In genomic region chr11:1876361-1877063, GRCh38 we compare ENCODE assay signal across 6 cellular contexts. TPM values are rescaled to one million over a fixed set of nuclear protein-coding genes. Genes with fewer than 3 reads are reported as not detected.
DNase-seq lines count a peak whose midpoint lies in the region; ATAC-seq and TF ChIP-seq lines count a peak whose summit lies in the region.

No MANE protein-coding gene starts in this region.

- H3K4me3 Mint-ChIP-seq in T-cell, result no peak overlapping the region

- no peaks in the 10 kb centered on the region for H3K27me3 ChIP-seq in right atrium auricular region

- H3K9me3 ChIP-seq in right atrium auricular region, result no peaks in the 10 kb centered on the region

- peaks cover 24 to 46% (median 36%) of the 10 kb centered on the region in 3 donors for H3K4me1 Mint-ChIP-seq in T-cell

- H3K27ac Mint-ChIP-seq in T-cell, result peak overlapping the region in 1 of 2 donors; percentile 52

- H3K27ac ChIP-seq in right atrium auricular region, result peak overlapping the region; percentile 73 to 91

- POLR2A ChIA-PET in T-cell (lab: Charles Lee), result no interaction called here

- peak overlapping the region in 1 of 2 donors; percentile 11 for H3K4me3 ChIP-seq in right atrium auricular region

- CTCF ChIA-PET in T-cell (lab: Charles Lee), result interaction anchor here in 1 of 2 donors (0.7 kb wide), 1 partner anchor 387 kb away, joined by 3 read pairs; no protein-coding TSS in a partner anchor

- no peaks in the 10 kb centered on the region for H3K36me3 ChIP-seq in right atrium auricular region

- H3K4me1 ChIP-seq in right atrium auricular region, result peaks cover 0 to 71% of the 10 kb centered on the region in 2 donors

- no peak for ATAC-seq in T-cell (replicated peaks in 1 of 4)
- ATAC-seq in HG03196 (IDR thresholded peaks at IDR 0.05; ENCODE audit: unreplicated experiment), result no peak

- no peaks in the 10 kb centered on the region for H3K27me3 Mint-ChIP-seq in T-cell

- peak; percentile 26 to 69 for TF ChIP-seq CTCF in right atrium auricular region (IDR thresholded peaks at IDR 0.05)

- no peaks in the 10 kb centered on the region for H3K36me3 Mint-ChIP-seq in T-cell

- H3K9me3 Mint-ChIP-seq in T-cell, result no peaks in the 10 kb centered on the region

- DNase-seq in COLO668 (lab: John Stamatoyannopoulos, UW; ENCODE audit: unreplicated experiment), result peak; percentile 10
- peak; percentile 48 for DNase-seq in OCI-M1 (lab: John Stamatoyannopoulos, UW)
- no peak for DNase-seq in right atrium auricular region (ENCODE audit: low spot score)
- no peak for DNase-seq in T-cell
- no peak for DNase-seq in NCI-H2227 (lab: John Stamatoyannopoulos, UW; ENCODE audit: unreplicated experiment)

RNA-seq across cellular contexts. Expression of gene PRR33, which starts 15.2 kb away (rescaled TPM):
- under 1 TPM in 1 of 2 donors, not detected in 1; 0.33 TPM for total RNA-seq in right atrium auricular region
- total RNA-seq in T-cell, result under 1 TPM in 2 of 5 donors, not detected in 3; 0.10 to 0.12 TPM

RNA-seq across cellular contexts. Expression of gene LSP1, which starts 23.6 kb away (rescaled TPM):
- total RNA-seq in right atrium auricular region, result 10 to 100 TPM in 1 of 2 donors, 1 to 10 TPM in 1; 7.9 to 12.1 TPM
- 100 to 1,000 TPM; 286 to 514 (median 375) TPM for total RNA-seq in T-cell

RNA-seq across cellular contexts. Expression of gene TNNI2, which starts 37.7 kb away (rescaled TPM):
- not detected for total RNA-seq in right atrium auricular region
- total RNA-seq in T-cell, result under 1 TPM in 1 of 5 donors, not detected in 4; 0.39 TPM

RNA-seq across cellular contexts. Expression of gene SYT8, which starts 41.7 kb away (rescaled TPM):
- total RNA-seq in right atrium auricular region (not detected), T-cell (not detected)

RNA-seq across cellular contexts. Expression of gene TNNT3, which starts 43.0 kb away (rescaled TPM):
- total RNA-seq in right atrium auricular region, result 10 to 100 TPM; 12.8 to 16.4 TPM
- total RNA-seq in T-cell, result 10 to 100 TPM; 15.9 to 22.1 (median 18.2) TPM

Comparison
In these comparisons a context has a peak if more than half of its experiments do, and no peak if none do; other contexts are left out.
1. DNase-seq: peak in COLO668 (single experiment) and OCI-M1 (single experiment); none in right atrium auricular region (single experiment), T-cell (0 of 34) and NCI-H2227 (single experiment).
2. RNA of gene LSP1, which starts 23.6 kb away (total RNA-seq): 286 to 514 TPM in T-cell; 7.9 to 12.1 TPM in right atrium auricular region; every median in the first group is over 10 times any median in the second.